In genomic region chr9:89445135-89445797, GRCh38 we compare ENCODE assay signal across 13 cellular contexts. TPM values are rescaled to one million over a fixed set of nuclear protein-coding genes. Genes with fewer than 3 reads are reported as not detected.
A peak's percentile ranks its signal among the peaks of the same experiment; 100 is the strongest.
DNase-seq lines count a peak whose midpoint lies in the region; ATAC-seq and TF ChIP-seq lines count a peak whose summit lies in the region.
"Had no signal": no experiment of that assay in that cellular context is flagged by ENCODE, and none has a peak within 500 bp of the region (broad histone marks: within the 10 kb centered on the region; RNA-seq: fewer than 3 reads in every experiment).

No MANE protein-coding gene starts in this region.

- no peak for TF ChIP-seq CTCF in CD4-positive, alpha-beta T cell (IDR thresholded peaks at IDR 0.05)
- no peak for TF ChIP-seq CTCF in chondrocyte (IDR thresholded peaks at IDR 0.05)
- no peak for TF ChIP-seq CTCF in neutrophil (IDR thresholded peaks at IDR 0.05)

- no peak overlapping the region for H3K4me3 ChIP-seq in neutrophil (ENCODE audit: low read depth in 1 of 2, low read length in 1 of 2)
- H3K4me3 ChIP-seq: tibial artery had no signal

- peak overlapping the region; percentile 42 for H3K4me3 Mint-ChIP-seq in CD4-positive, alpha-beta T cell
- no peak overlapping the region for H3K4me3 Mint-ChIP-seq in chondrocyte (ENCODE audit: unreplicated experiment)
- H3K4me3 Mint-ChIP-seq: mesothelial cell of epicardium had no signal

- no peak for ATAC-seq in CD4-positive, alpha-beta T cell (ENCODE audit: poor library complexity)
- ATAC-seq: activated CD4-positive, CD25-positive, alpha-beta regulatory T cell treated with anti-CD3 and anti-CD28 coated beads, Interleukin-2, amount 50 U/mL, for 24 hours had no signal

- no peak for DNase-seq in CD4-positive, alpha-beta T cell
- DNase-seq in MV-4-11 (lab: John Stamatoyannopoulos, UW) (peak; percentile 20), chondrocyte (ENCODE audit: low spot score) (peak; percentile 22), NCI-H2171 treated with DMSO at 0.1 percent for 48 hours (lab: John Stamatoyannopoulos, UW) (no peak), dermis blood vessel endothelial cell (no peak), DMS 273 treated with DMSO at 0.1 percent for 48 hours (lab: John Stamatoyannopoulos, UW) (no peak)
- DNase-seq: NCI-H2029, NCI-H526, tibial artery had no signal

- peaks cover 89% of the 10 kb centered on the region for H3K4me1 Mint-ChIP-seq in CD4-positive, alpha-beta T cell (ENCODE audit: low read depth)
- H3K4me1 Mint-ChIP-seq in chondrocyte (ENCODE audit: low read depth): peaks cover 8% of the 10 kb centered on the region
- H3K4me1 Mint-ChIP-seq: mesothelial cell of epicardium had no signal

- H3K36me3 ChIP-seq in neutrophil: peaks cover 76% of the 10 kb centered on the region
- H3K36me3 ChIP-seq: tibial artery had no signal

- H3K36me3 Mint-ChIP-seq in CD4-positive, alpha-beta T cell (ENCODE audit: low read depth): peaks cover 85% of the 10 kb centered on the region
- no peaks in the 10 kb centered on the region for H3K36me3 Mint-ChIP-seq in chondrocyte (ENCODE audit: low read depth)
- H3K36me3 Mint-ChIP-seq: mesothelial cell of epicardium had no signal

- no peaks in the 10 kb centered on the region for H3K9me3 ChIP-seq in CD4-positive, alpha-beta T cell (ENCODE audit: control insufficient read depth, low read length)
- no peaks in the 10 kb centered on the region for H3K9me3 ChIP-seq in neutrophil
- H3K9me3 ChIP-seq: tibial artery had no signal

- H3K27me3 Mint-ChIP-seq in CD4-positive, alpha-beta T cell: no peaks in the 10 kb centered on the region
- H3K27me3 Mint-ChIP-seq in chondrocyte (ENCODE audit: low read depth): no peaks in the 10 kb centered on the region
- H3K27me3 Mint-ChIP-seq: progenitor cell of endocrine pancreas had no signal

- POLR2A ChIA-PET in CD4-positive, alpha-beta T cell (lab: Charles Lee): interaction anchor here (0.7 to 3.0 kb wide), 12 partner anchors 11 to 94 kb away, joined by 3 to 35 read pairs (median 7); no protein-coding TSS in a partner anchor

- intact Hi-C loops in CD4-positive, alpha-beta T cell (cut with DNase I, micrococcal nuclease): loop anchor here (2.0 kb wide), 2 partner anchors 20 to 34 kb away; no protein-coding TSS in a partner anchor

- CTCF ChIA-PET in CD4-positive, alpha-beta T cell (lab: Charles Lee): interaction anchor here (1.3 to 3.0 kb wide), 3 partner anchors 16 to 104 kb away, joined by 3 to 15 read pairs (median 11); no protein-coding TSS in a partner anchor

- peak overlapping the region; percentile 66 for H3K27ac ChIP-seq in CD4-positive, alpha-beta T cell (ENCODE audit: low read depth, low read length)
- H3K27ac ChIP-seq in neutrophil: peak overlapping the region; percentile 46
- H3K27ac ChIP-seq: tibial artery had no signal

- peaks cover 31 to 48% of the 10 kb centered on the region in 2 experiments for H3K4me1 ChIP-seq in neutrophil (ENCODE audit: control insufficient read depth in 1 of 2, insufficient read depth in 1 of 2, low read depth in 1 of 2, low read length in 1 of 2)
- H3K4me1 ChIP-seq: tibial artery had no signal

- no peaks in the 10 kb centered on the region for H3K27me3 ChIP-seq in CD4-positive, alpha-beta T cell (ENCODE audit: control insufficient read depth, insufficient read depth, low read length)
- no peaks in the 10 kb centered on the region for H3K27me3 ChIP-seq in neutrophil
- H3K27me3 ChIP-seq: tibial artery had no signal

- H3K27ac Mint-ChIP-seq in CD4-positive, alpha-beta T cell: peak overlapping the region; percentile 96
- H3K27ac Mint-ChIP-seq in chondrocyte (ENCODE audit: unreplicated experiment): no peak overlapping the region
- H3K27ac Mint-ChIP-seq: mesothelial cell of epicardium had no signal

- no peaks in the 10 kb centered on the region for H3K9me3 Mint-ChIP-seq in CD4-positive, alpha-beta T cell
- H3K9me3 Mint-ChIP-seq in chondrocyte (ENCODE audit: low read depth): no peaks in the 10 kb centered on the region
- H3K9me3 Mint-ChIP-seq: mesothelial cell of epicardium had no signal

RNA-seq across cellular contexts. Expression of gene SEMA4D, which starts 52.6 kb away (rescaled TPM):
- 100 to 1,000 TPM; 399 to 430 TPM for total RNA-seq in CD4-positive, alpha-beta T cell
- total RNA-seq in chondrocyte (3.3 to 3.8 TPM (median 3.8 TPM) in 3 replicates), dermis blood vessel endothelial cell (2.9 and 8.1 TPM in 2 replicates)

Comparison
In these comparisons a context has a peak if more than half of its experiments do, and no peak if none do; other contexts are left out.
1. DNase-seq: peak in MV-4-11 (single experiment) and chondrocyte (single experiment); none in CD4-positive, alpha-beta T cell (0 of 10), NCI-H2171 treated with DMSO at 0.1 percent for 48 hours (single experiment), dermis blood vessel endothelial cell (single experiment) and DMS 273 treated with DMSO at 0.1 percent for 48 hours (single experiment).
2. RNA of gene SEMA4D, which starts 52.6 kb away (total RNA-seq): 399 to 430 TPM in CD4-positive, alpha-beta T cell; 3.3 to 3.8 TPM in chondrocyte and 2.9 to 8.1 TPM in dermis blood vessel endothelial cell; every median in the first group is over 10 times any median in the second.